In genomic region chr1:18101508-18101907, GRCh38 we compare ENCODE assay signal across 41 cellular contexts. TPM values are rescaled to one million over a fixed set of nuclear protein-coding genes. Genes with fewer than 3 reads are reported as not detected.
"Had no signal": no experiment of that assay in that cellular context is flagged by ENCODE, and none has a peak within 500 bp of the region (broad histone marks: within the 10 kb centered on the region; RNA-seq: fewer than 3 reads in every experiment).

No MANE protein-coding gene starts in this region.

- DNase-seq: activated effector memory CD4-positive, alpha-beta T cell treated with anti-CD3 and anti-CD28 coated beads, Interleukin-2, amount 50 U/mL, for 16 hours; activated effector memory CD4-positive, alpha-beta T cell treated with Interleukin-2 at 50 U/mL for 16 hours; activated gamma-delta T cell; activated gamma-delta T cell treated with Interleukin-2 at 50 U/mL for 16 hours; activated naive CD4-positive, alpha-beta T cell; activated naive CD4-positive, alpha-beta T cell treated with anti-CD3 and anti-CD28 coated beads for 36 hours; activated naive CD4-positive, alpha-beta T cell treated with anti-CD3 and anti-CD28 coated beads, Interleukin-2, amount 10 ng/mL, durations not matched to agents 7 days and 5 days; activated naive CD4-positive, alpha-beta T cell treated with anti-CD3 and anti-CD28 coated beads, Interleukin-2, amount 50 U/mL, for 16 hours; activated naive CD4-positive, alpha-beta T cell treated with Interleukin-2 at 50 U/mL for 16 hours; activated naive CD8-positive, alpha-beta T cell treated with anti-CD3 and anti-CD28 coated beads for 36 hours; activated naive CD8-positive, alpha-beta T cell treated with anti-CD3 and anti-CD28 coated beads, Interleukin-2, amount 10 ng/mL, durations not matched to agents 7 days and 5 days; activated naive CD8-positive, alpha-beta T cell treated with anti-CD3 and anti-CD28 coated beads, Interleukin-2, amount 50 U/mL, for 24 hours; activated T-cell treated with anti-CD3 and anti-CD28 coated beads, Interleukin-2, amount 50 U/mL, for 1 hour; activated T-cell treated with anti-CD3 and anti-CD28 coated beads, Interleukin-2, amount 50 U/mL, for 24 hours; activated T-cell treated with anti-CD3 and anti-CD28 coated beads, Interleukin-2, amount 50 U/mL, for 4 hours; activated T-cell treated with anti-CD3 and anti-CD28 coated beads, Interleukin-2, amount 50 U/mL, for 48 hours; activated T-cell treated with anti-CD3 and anti-CD28 coated beads, Interleukin-2, amount 50 U/mL, for 72 hours; adrenal gland; amniotic stem cell; amygdala; anterior cingulate cortex; aorta; body of pancreas; brain microvascular endothelial cell; caudate nucleus; central memory CD4-positive, alpha-beta T cell; cerebellar nuclear complex had no signal

- H3K9me3 Mint-ChIP-seq: activated naive CD4-positive, alpha-beta T cell treated with anti-CD3 and anti-CD28 coated beads for 36 hours; activated naive CD4-positive, alpha-beta T cell treated with anti-CD3 and anti-CD28 coated beads, Interleukin-2, amount 50 U/mL, for 24 hours; activated naive CD4-positive, alpha-beta T cell treated with anti-CD3 and anti-CD28 coated beads, Interleukin-2, amount 50 U/mL, for 72 hours; activated naive CD8-positive, alpha-beta T cell treated with anti-CD3 and anti-CD28 coated beads for 36 hours; activated naive CD8-positive, alpha-beta T cell treated with anti-CD3 and anti-CD28 coated beads, Interleukin-2, amount 50 U/mL, for 24 hours; activated T-cell treated with anti-CD3 and anti-CD28 coated beads, Interleukin-2, amount 50 U/mL, for 24 hours; activated T-cell treated with anti-CD3 and anti-CD28 coated beads, Interleukin-2, amount 50 U/mL, for 4 hours; activated T-helper 1 cell treated with anti-CD3 and anti-CD28 coated beads, Interleukin-12 subunit alpha, Interleukin-12 subunit beta, Interleukin-2, Interleukin-4 antibody, amounts not matched to agents 30 ng/mL and 10 ng/mL and 1 ng/mL, durations not matched to agents 14 hours and 24 hours and 36 hours; activated T-helper 17 cell treated with anti-CD3 and anti-CD28 coated beads, Interleukin-2, amount 50 U/mL, for 72 hours; activated T-helper 2 cell treated with anti-CD3 and anti-CD28 coated beads, Interferon-gamma antibody, Interleukin-2, Interleukin-4, amounts not matched to agents 10 μg/mL and 5 μg/mL and 100 μg/mL, durations not matched to agents 14 hours and 24 hours and 36 hours; central memory CD8-positive, alpha-beta T cell had no signal

- H3K36me3 Mint-ChIP-seq: activated naive CD4-positive, alpha-beta T cell treated with anti-CD3 and anti-CD28 coated beads, Interleukin-2, amount 10 ng/mL, durations not matched to agents 7 days and 5 days; activated naive CD4-positive, alpha-beta T cell treated with anti-CD3 and anti-CD28 coated beads, Interleukin-2, amount 50 U/mL, for 24 hours; activated naive CD4-positive, alpha-beta T cell treated with anti-CD3 and anti-CD28 coated beads, Interleukin-2, amount 50 U/mL, for 72 hours; activated naive CD8-positive, alpha-beta T cell; activated naive CD8-positive, alpha-beta T cell treated with anti-CD3 and anti-CD28 coated beads for 36 hours; activated naive CD8-positive, alpha-beta T cell treated with anti-CD3 and anti-CD28 coated beads, Interleukin-2, amount 10 ng/mL, durations not matched to agents 7 days and 5 days; brain had no signal

- H3K27me3 ChIP-seq: adrenal gland, ascending aorta had no signal

- H3K4me1 Mint-ChIP-seq: activated naive CD4-positive, alpha-beta T cell treated with anti-CD3 and anti-CD28 coated beads, Interleukin-2, amount 10 ng/mL, durations not matched to agents 7 days and 5 days; activated naive CD4-positive, alpha-beta T cell treated with anti-CD3 and anti-CD28 coated beads, Interleukin-2, amount 50 U/mL, for 24 hours; activated naive CD8-positive, alpha-beta T cell treated with anti-CD3 and anti-CD28 coated beads for 36 hours; activated naive CD8-positive, alpha-beta T cell treated with anti-CD3 and anti-CD28 coated beads, Interleukin-2, amount 10 ng/mL, durations not matched to agents 7 days and 5 days; activated naive CD8-positive, alpha-beta T cell treated with anti-CD3 and anti-CD28 coated beads, Interleukin-2, amount 50 U/mL, for 24 hours; activated T-helper 17 cell treated with anti-CD3 and anti-CD28 coated beads, Interleukin-2, amount 50 U/mL, for 72 hours; central memory CD8-positive, alpha-beta T cell had no signal

- H3K27ac ChIP-seq: adrenal gland, ascending aorta, body of pancreas, brain microvascular endothelial cell, breast epithelium, cardiac muscle cell had no signal

- H3K4me3 Mint-ChIP-seq: activated naive CD4-positive, alpha-beta T cell treated with anti-CD3 and anti-CD28 coated beads for 36 hours; activated naive CD4-positive, alpha-beta T cell treated with anti-CD3 and anti-CD28 coated beads, Interleukin-2, amount 10 ng/mL, durations not matched to agents 7 days and 5 days; activated naive CD4-positive, alpha-beta T cell treated with anti-CD3 and anti-CD28 coated beads, Interleukin-2, amount 50 U/mL, for 24 hours; activated naive CD8-positive, alpha-beta T cell; activated naive CD8-positive, alpha-beta T cell treated with anti-CD3 and anti-CD28 coated beads for 36 hours; activated naive CD8-positive, alpha-beta T cell treated with anti-CD3 and anti-CD28 coated beads, Interleukin-2, amount 10 ng/mL, durations not matched to agents 7 days and 5 days; activated naive CD8-positive, alpha-beta T cell treated with anti-CD3 and anti-CD28 coated beads, Interleukin-2, amount 50 U/mL, for 24 hours; activated T-cell treated with anti-CD3 and anti-CD28 coated beads, Interleukin-2, amount 50 U/mL, for 24 hours; activated T-cell treated with anti-CD3 and anti-CD28 coated beads, Interleukin-2, amount 50 U/mL, for 4 hours; activated T-cell treated with anti-CD3 and anti-CD28 coated beads, Interleukin-2, amount 50 U/mL, for 72 hours; activated T-helper 1 cell treated with anti-CD3 and anti-CD28 coated beads, Interleukin-12 subunit alpha, Interleukin-12 subunit beta, Interleukin-2, Interleukin-4 antibody, amounts not matched to agents 30 ng/mL and 10 ng/mL and 1 ng/mL, durations not matched to agents 14 hours and 24 hours and 36 hours; activated T-helper 17 cell treated with anti-CD3 and anti-CD28 coated beads, Interleukin-2, amount 50 U/mL, for 72 hours; brain; central memory CD8-positive, alpha-beta T cell had no signal

- H3K9me3 ChIP-seq: adrenal gland, ascending aorta, body of pancreas, breast epithelium had no signal

- H3K27ac Mint-ChIP-seq: activated naive CD4-positive, alpha-beta T cell treated with anti-CD3 and anti-CD28 coated beads for 36 hours; activated naive CD4-positive, alpha-beta T cell treated with anti-CD3 and anti-CD28 coated beads, Interleukin-2, amount 10 ng/mL, durations not matched to agents 7 days and 5 days; activated naive CD4-positive, alpha-beta T cell treated with anti-CD3 and anti-CD28 coated beads, Interleukin-2, amount 50 U/mL, for 24 hours; activated naive CD4-positive, alpha-beta T cell treated with anti-CD3 and anti-CD28 coated beads, Interleukin-2, amount 50 U/mL, for 72 hours; activated naive CD8-positive, alpha-beta T cell; activated naive CD8-positive, alpha-beta T cell treated with anti-CD3 and anti-CD28 coated beads for 36 hours; activated naive CD8-positive, alpha-beta T cell treated with anti-CD3 and anti-CD28 coated beads, Interleukin-2, amount 10 ng/mL, durations not matched to agents 7 days and 5 days; activated naive CD8-positive, alpha-beta T cell treated with anti-CD3 and anti-CD28 coated beads, Interleukin-2, amount 50 U/mL, for 24 hours; activated T-cell treated with anti-CD3 and anti-CD28 coated beads, Interleukin-2, amount 50 U/mL, for 24 hours; activated T-cell treated with anti-CD3 and anti-CD28 coated beads, Interleukin-2, amount 50 U/mL, for 72 hours; activated T-helper 1 cell treated with anti-CD3 and anti-CD28 coated beads, Interleukin-12 subunit alpha, Interleukin-12 subunit beta, Interleukin-2, Interleukin-4 antibody, amounts not matched to agents 30 ng/mL and 10 ng/mL and 1 ng/mL, durations not matched to agents 14 hours and 24 hours and 36 hours; activated T-helper 17 cell treated with anti-CD3 and anti-CD28 coated beads, Interleukin-2, amount 50 U/mL, for 72 hours; activated T-helper 2 cell treated with anti-CD3 and anti-CD28 coated beads, Interferon-gamma antibody, Interleukin-2, Interleukin-4, amounts not matched to agents 10 μg/mL and 5 μg/mL and 100 μg/mL, durations not matched to agents 14 hours and 24 hours and 36 hours had no signal

- H3K4me1 ChIP-seq: adrenal gland, ascending aorta, body of pancreas, breast epithelium had no signal

- H3K4me3 ChIP-seq: adrenal gland, ascending aorta, body of pancreas, breast epithelium, cardiac muscle cell had no signal

- H3K36me3 ChIP-seq: adrenal gland, ascending aorta, brain microvascular endothelial cell, breast epithelium, cardiac muscle cell had no signal

- ATAC-seq: activated naive CD4-positive, alpha-beta T cell treated with anti-CD3 and anti-CD28 coated beads, Interleukin-2, amount 50 U/mL, for 72 hours; activated naive CD8-positive, alpha-beta T cell treated with anti-CD3 and anti-CD28 coated beads, Interleukin-2, amount 50 U/mL, for 24 hours; activated T-cell treated with anti-CD3 and anti-CD28 coated beads, Interleukin-2, amount 50 U/mL, for 4 hours; activated T-cell treated with anti-CD3 and anti-CD28 coated beads, Interleukin-2, amount 50 U/mL, for 72 hours; activated T-helper 17 cell treated with anti-CD3 and anti-CD28 coated beads, Interleukin-2, amount 50 U/mL, for 72 hours; body of pancreas had no signal

RNA-seq across cellular contexts. Expression of gene IGSF21, which starts 6.1 kb away (rescaled TPM):
- total RNA-seq: activated naive CD4-positive, alpha-beta T cell treated with anti-CD3 and anti-CD28 coated beads for 36 hours; activated naive CD4-positive, alpha-beta T cell treated with anti-CD3 and anti-CD28 coated beads, Interleukin-2, amount 50 U/mL, for 72 hours; activated naive CD8-positive, alpha-beta T cell treated with anti-CD3 and anti-CD28 coated beads for 36 hours; activated naive CD8-positive, alpha-beta T cell treated with anti-CD3 and anti-CD28 coated beads, Interleukin-2, amount 10 ng/mL, durations not matched to agents 7 days and 5 days; activated T-cell treated with anti-CD3 and anti-CD28 coated beads, Interleukin-2, amount 50 U/mL, for 4 hours; activated T-cell treated with anti-CD3 and anti-CD28 coated beads, Interleukin-2, amount 50 U/mL, for 72 hours; activated T-helper 1 cell treated with anti-CD3 and anti-CD28 coated beads, Interleukin-12 subunit alpha, Interleukin-12 subunit beta, Interleukin-2, Interleukin-4 antibody, amounts not matched to agents 30 ng/mL and 10 ng/mL and 1 ng/mL, durations not matched to agents 14 hours and 24 hours and 36 hours; activated T-helper 17 cell treated with anti-CD3 and anti-CD28 coated beads, Interleukin-2, amount 50 U/mL, for 72 hours; activated T-helper 2 cell treated with anti-CD3 and anti-CD28 coated beads, Interferon-gamma antibody, Interleukin-2, Interleukin-4, amounts not matched to agents 10 μg/mL and 5 μg/mL and 100 μg/mL, durations not matched to agents 14 hours and 24 hours and 36 hours; astrocyte; bronchial epithelial cell; chondrocyte had no signal
